ENCODE assay signal across 8 cellular contexts in genomic region chr6:11700118-11700718, GRCh38.
A peak's percentile ranks its signal among the peaks of the same experiment; 100 is the strongest.
DNase-seq lines count a peak whose midpoint lies in the region; ATAC-seq, FAIRE-seq and TF ChIP-seq lines count a peak whose summit lies in the region.

No MANE protein-coding gene starts in this region.

- H2AFZ ChIP-seq in keratinocyte (ENCODE audit: control insufficient read depth, low read length) = no peak overlapping the region

- H3K4me3 ChIP-seq in adipocyte (ENCODE audit: low read length) (no peak overlapping the region), keratinocyte (ENCODE audit: control insufficient read depth in 2 of 3, extremely low read depth in 1 of 3, insufficient read depth in 2 of 3, low read depth in 1 of 3, low read length in 3 of 3) (no peak overlapping the region)

- H3K4me1 ChIP-seq in adipocyte (ENCODE audit: control insufficient read depth, insufficient read depth, low read length) = peaks cover 16% of the 10 kb centered on the region
- H3K4me1 ChIP-seq in keratinocyte (ENCODE audit: control insufficient read depth, extremely low read depth, insufficient read depth, low read length) = peaks cover 20% of the 10 kb centered on the region

- peak; percentile 53 for FAIRE-seq in keratinocyte (lab: Jason Lieb, UNC)

- no peak overlapping the region for H3K4me2 ChIP-seq in keratinocyte (ENCODE audit: control insufficient read depth, extremely low read depth, insufficient read depth, low read depth, low read length)

- H3K36me3 ChIP-seq in adipocyte (ENCODE audit: control insufficient read depth, insufficient read depth, low read length, severe bottlenecking) = no peaks in the 10 kb centered on the region
- H3K36me3 ChIP-seq in keratinocyte (ENCODE audit: control insufficient read depth in 2 of 2, extremely low read depth in 1 of 2, insufficient read depth in 2 of 2, low read length in 2 of 2) = no peaks in the 10 kb centered on the region

- H3K9ac ChIP-seq in adipocyte (ENCODE audit: low read length) (no peak overlapping the region), keratinocyte (ENCODE audit: control insufficient read depth, extremely low read depth, insufficient read depth, low read length) (no peak overlapping the region)

- TF ChIP-seq CTCF in GM12873 (IDR thresholded peaks at IDR 0.05; ENCODE audit: insufficient read depth, low read depth, low read length, missing control alignments) (peak; percentile 39), keratinocyte (optimal IDR thresholded peaks at IDR 0.05 in 1 of 3, IDR thresholded peaks at IDR 0.05 in 1 of 3, conservative IDR thresholded peaks at IDR 0.05 in 1 of 3; ENCODE audit: extremely low read depth in 1 of 3, insufficient read depth in 2 of 3, low read length in 3 of 3) (peak in 1 of 3 experiments; percentile 19)

- ATAC-seq in HG03439 (IDR thresholded peaks at IDR 0.05; ENCODE audit: unreplicated experiment) = no peak
- no peak for ATAC-seq in HG03460 (IDR thresholded peaks at IDR 0.05; ENCODE audit: unreplicated experiment)
- ATAC-seq in HG03196 (IDR thresholded peaks at IDR 0.05; ENCODE audit: unreplicated experiment) = no peak

- H4K20me1 ChIP-seq in keratinocyte (ENCODE audit: control insufficient read depth, extremely low read depth, insufficient read depth, low read length) = no peaks in the 10 kb centered on the region

- H3K9me1 ChIP-seq in keratinocyte (ENCODE audit: control insufficient read depth, extremely low read depth, insufficient read depth, low read length) = no peaks in the 10 kb centered on the region

- DNase-seq in NCI-H1694 (lab: John Stamatoyannopoulos, UW) (peak; percentile 23), adipocyte (ENCODE audit: low read depth) (peak; percentile 89), keratinocyte (ENCODE audit: low read depth, low spot score) (no peak), mesenteric fat pad (ENCODE audit: low spot score) (no peak)

- H3K9me3 ChIP-seq in adipocyte (ENCODE audit: control insufficient read depth, low read length) = no peaks in the 10 kb centered on the region
- no peaks in the 10 kb centered on the region for H3K9me3 ChIP-seq in keratinocyte (ENCODE audit: control insufficient read depth, low read depth, low read length)

- no peak overlapping the region for H3K27ac ChIP-seq in keratinocyte (ENCODE audit: control insufficient read depth, insufficient read depth, low read length)

- dilution Hi-C loops in keratinocyte (cut with MboI; ENCODE audit: extremely low pct_ligation_motif_present, low sequenced_read_pairs) = no loop called here

- H3K27me3 ChIP-seq in adipocyte (replicated peaks; ENCODE audit: control insufficient read depth, insufficient read depth, low read length) (no peaks in the 10 kb centered on the region), keratinocyte (ENCODE audit: control insufficient read depth, extremely low read depth, insufficient read depth, low read length) (no peaks in the 10 kb centered on the region)

- H3K79me2 ChIP-seq in keratinocyte (ENCODE audit: control insufficient read depth, insufficient read depth, low read length) = no peaks in the 10 kb centered on the region

Comparison
In these comparisons a context has a peak if more than half of its experiments do, and no peak if none do; other contexts are left out.
1. DNase-seq: peak in NCI-H1694 (single experiment) and adipocyte (single experiment); none in keratinocyte (single experiment) and mesenteric fat pad (single experiment).